In the genomic region with DNA sequence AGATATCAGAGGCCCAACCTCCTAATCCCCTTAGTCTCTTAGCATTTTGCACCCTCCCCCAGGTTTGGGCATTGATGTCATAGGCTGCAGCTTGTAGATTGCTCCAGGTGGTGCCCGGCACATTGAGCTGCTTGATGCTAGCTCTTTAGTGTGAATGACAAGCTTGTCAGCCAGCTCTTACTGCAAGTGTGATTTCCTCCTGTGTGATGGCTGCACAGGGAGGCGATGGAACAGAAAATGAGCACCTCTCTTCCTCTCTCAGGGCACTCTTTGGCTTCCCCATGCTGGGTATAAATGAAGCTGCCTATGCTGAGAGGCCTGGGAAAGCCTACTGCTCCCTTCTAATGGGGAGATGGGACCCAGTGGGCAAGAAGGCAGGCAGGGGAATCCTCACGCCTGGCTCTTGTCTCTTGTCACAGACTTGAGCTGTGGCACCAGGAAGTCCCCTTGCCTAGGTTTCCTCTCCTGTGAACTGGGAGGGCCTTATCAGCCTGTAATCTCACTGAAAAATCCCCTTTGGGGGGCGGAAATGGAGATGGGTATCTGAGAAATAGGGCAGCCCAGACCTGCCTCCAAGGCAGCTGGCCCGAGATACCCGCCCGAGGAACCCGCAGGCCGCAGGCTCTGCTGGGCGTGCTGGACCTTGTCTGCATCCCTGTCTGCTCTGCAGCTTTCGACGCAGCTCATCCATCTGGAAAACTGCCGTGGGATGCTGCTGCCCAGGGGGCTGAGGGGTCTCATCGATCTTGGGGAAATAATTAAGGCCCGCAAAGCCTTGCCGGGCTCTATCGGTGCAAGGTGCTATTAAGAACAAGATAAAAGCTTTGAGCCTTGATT, we compare ENCODE assay signal across 1 cellular context.
TF ChIP-seq lines count a peak whose summit lies in the region.

No MANE protein-coding gene starts in this region.

TF ChIP-seq in SK-N-SH treated with all-trans-retinoic acid at 6 μM for 48 hours, 23 proteins besides CTCF, POLR2A, EP300 and RAD21 (continued from another document):
- TF ChIP-seq TOX (CRISPR knock-in tag; IDR thresholded peaks at IDR 0.05; ENCODE audit: borderline replicate concordance) (no peak), OSR1 (CRISPR knock-in tag; IDR thresholded peaks at IDR 0.05) (no peak), ZFP3 (CRISPR knock-in tag; IDR thresholded peaks at IDR 0.05) (no peak), ZNF70 (CRISPR knock-in tag; IDR thresholded peaks at IDR 0.05) (no peak), ISL1 (CRISPR knock-in tag; IDR thresholded peaks at IDR 0.05) (no peak)
- TF ChIP-seq, protein P1, sequence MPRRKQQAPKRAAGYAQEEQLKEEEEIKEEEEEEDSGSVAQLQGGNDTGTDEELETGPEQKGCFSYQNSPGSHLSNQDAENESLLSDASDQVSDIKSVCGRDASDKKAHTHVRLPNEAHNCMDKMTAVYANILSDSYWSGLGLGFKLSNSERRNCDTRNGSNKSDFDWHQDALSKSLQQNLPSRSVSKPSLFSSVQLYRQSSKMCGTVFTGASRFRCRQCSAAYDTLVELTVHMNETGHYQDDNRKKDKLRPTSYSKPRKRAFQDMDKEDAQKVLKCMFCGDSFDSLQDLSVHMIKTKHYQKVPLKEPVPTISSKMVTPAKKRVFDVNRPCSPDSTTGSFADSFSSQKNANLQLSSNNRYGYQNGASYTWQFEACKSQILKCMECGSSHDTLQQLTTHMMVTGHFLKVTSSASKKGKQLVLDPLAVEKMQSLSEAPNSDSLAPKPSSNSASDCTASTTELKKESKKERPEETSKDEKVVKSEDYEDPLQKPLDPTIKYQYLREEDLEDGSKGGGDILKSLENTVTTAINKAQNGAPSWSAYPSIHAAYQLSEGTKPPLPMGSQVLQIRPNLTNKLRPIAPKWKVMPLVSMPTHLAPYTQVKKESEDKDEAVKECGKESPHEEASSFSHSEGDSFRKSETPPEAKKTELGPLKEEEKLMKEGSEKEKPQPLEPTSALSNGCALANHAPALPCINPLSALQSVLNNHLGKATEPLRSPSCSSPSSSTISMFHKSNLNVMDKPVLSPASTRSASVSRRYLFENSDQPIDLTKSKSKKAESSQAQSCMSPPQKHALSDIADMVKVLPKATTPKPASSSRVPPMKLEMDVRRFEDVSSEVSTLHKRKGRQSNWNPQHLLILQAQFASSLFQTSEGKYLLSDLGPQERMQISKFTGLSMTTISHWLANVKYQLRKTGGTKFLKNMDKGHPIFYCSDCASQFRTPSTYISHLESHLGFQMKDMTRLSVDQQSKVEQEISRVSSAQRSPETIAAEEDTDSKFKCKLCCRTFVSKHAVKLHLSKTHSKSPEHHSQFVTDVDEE (CRISPR knock-in tag; IDR thresholded peaks at IDR 0.05): no peak
- TF ChIP-seq, protein P2, sequence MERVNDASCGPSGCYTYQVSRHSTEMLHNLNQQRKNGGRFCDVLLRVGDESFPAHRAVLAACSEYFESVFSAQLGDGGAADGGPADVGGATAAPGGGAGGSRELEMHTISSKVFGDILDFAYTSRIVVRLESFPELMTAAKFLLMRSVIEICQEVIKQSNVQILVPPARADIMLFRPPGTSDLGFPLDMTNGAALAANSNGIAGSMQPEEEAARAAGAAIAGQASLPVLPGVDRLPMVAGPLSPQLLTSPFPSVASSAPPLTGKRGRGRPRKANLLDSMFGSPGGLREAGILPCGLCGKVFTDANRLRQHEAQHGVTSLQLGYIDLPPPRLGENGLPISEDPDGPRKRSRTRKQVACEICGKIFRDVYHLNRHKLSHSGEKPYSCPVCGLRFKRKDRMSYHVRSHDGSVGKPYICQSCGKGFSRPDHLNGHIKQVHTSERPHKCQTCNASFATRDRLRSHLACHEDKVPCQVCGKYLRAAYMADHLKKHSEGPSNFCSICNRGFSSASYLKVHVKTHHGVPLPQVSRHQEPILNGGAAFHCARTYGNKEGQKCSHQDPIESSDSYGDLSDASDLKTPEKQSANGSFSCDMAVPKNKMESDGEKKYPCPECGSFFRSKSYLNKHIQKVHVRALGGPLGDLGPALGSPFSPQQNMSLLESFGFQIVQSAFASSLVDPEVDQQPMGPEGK (CRISPR knock-in tag; IDR thresholded peaks at IDR 0.05; ENCODE audit: borderline replicate concordance): no peak
- TF ChIP-seq, protein P3, sequence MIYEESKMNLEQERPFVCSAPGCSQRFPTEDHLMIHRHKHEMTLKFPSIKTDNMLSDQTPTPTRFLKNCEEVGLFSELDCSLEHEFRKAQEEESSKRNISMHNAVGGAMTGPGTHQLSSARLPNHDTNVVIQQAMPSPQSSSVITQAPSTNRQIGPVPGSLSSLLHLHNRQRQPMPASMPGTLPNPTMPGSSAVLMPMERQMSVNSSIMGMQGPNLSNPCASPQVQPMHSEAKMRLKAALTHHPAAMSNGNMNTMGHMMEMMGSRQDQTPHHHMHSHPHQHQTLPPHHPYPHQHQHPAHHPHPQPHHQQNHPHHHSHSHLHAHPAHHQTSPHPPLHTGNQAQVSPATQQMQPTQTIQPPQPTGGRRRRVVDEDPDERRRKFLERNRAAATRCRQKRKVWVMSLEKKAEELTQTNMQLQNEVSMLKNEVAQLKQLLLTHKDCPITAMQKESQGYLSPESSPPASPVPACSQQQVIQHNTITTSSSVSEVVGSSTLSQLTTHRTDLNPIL (CRISPR knock-in tag; IDR thresholded peaks at IDR 0.05; ENCODE audit: low read depth): no peak
